7 cellular contexts compared by ENCODE assay signal in the genomic region with DNA sequence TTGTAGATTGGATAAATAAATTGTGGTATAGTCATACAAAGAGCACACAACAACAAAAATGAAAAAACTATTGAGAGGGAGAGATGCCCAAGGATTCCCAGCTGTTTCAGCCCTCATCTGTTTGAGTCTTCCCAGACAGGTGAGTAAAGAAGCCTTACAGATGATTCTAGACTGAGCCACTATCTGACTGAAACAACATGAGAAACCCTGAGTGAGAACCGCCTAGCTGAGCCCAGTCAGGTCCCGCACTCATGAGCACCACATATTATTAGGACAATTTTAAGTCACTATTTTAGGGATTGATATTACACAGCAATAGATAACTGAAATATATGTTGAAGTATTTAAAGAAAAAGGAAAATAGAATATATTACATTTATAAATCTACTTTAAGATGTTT. TPM values are rescaled to one million over a fixed set of nuclear protein-coding genes. Genes with fewer than 3 reads are reported as not detected.
"Had no signal": no experiment of that assay in that cellular context is flagged by ENCODE, and none has a peak within 500 bp of the region (broad histone marks: within the 10 kb centered on the region; RNA-seq: fewer than 3 reads in every experiment).

No MANE protein-coding gene starts in this region.

- DNase-seq: GOT3, H7, KBM-7 had no signal

- H3K27me3 Mint-ChIP-seq: IgD-negative memory B cell had no signal

- H3K9me3 ChIP-seq: HAP-1 had no signal

- H3K27ac ChIP-seq: HL-60 had no signal

- H3K36me3 ChIP-seq: HAP-1 had no signal

- ATAC-seq: HCT116 had no signal

- H3K27ac Mint-ChIP-seq: IgD-negative memory B cell had no signal

- H3K4me3 ChIP-seq: HAP-1 had no signal

- H3K9me3 Mint-ChIP-seq: IgD-negative memory B cell had no signal

RNA-seq across cellular contexts. Expression of gene PLA1A, which starts 43.7 kb away (rescaled TPM):
- total RNA-seq: H7 had no signal
- polyA plus RNA-seq: IgD-negative memory B cell had no signal
